In the genomic region with DNA sequence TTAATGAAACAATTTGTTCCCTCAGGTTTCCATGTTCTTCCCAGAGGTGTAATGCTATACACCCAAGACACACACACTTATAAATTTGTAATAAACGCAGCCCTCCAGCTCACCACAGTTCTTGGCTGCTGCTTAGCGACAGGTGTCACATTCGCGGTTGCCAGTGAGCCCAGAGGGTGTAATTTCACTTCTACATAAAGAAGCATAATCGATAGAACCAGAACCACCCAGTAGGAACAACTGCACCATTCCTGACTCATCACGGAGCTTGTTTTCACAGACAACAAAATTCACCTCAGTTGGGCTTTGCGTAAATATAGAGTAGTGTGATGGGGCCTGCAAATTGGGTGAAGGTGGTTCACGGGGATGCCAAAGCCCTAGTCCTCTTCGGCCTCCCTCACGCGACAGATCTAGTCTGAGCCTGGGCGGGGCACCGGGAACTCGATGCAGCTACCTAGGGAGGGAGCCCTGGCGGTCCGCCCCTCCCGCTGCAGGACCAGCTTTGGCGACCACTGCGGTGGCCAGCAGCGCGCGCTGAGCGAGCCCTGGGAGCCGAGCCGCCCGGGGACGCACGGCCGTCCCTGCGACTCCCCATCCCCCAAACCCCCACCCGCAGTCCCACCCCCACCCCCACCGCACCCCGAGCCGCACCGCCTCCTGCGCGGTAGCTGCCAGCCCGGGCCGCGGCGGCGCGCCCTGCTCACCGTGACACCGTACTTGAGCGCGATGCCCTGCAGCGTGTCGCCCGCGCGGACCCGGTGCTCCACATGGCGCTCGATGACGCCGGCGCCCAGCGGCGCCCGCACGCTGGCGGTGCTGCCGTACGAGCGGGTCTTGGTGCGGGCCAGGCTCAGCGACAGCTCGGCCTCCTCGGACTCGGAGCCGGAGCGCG, we compare ENCODE assay signal across 7 cellular contexts. TPM values are rescaled to one million over a fixed set of nuclear protein-coding genes. Genes with fewer than 3 reads are reported as not detected.
A peak's percentile ranks its signal among the peaks of the same experiment; 100 is the strongest.
DNase-seq lines count a peak whose midpoint lies in the region; ATAC-seq and TF ChIP-seq lines count a peak whose summit lies in the region.

No MANE protein-coding gene starts in this region.

- peak overlapping the region; percentile 38 for H3K9ac ChIP-seq in H9 (ENCODE audit: extremely low read depth, insufficient read length, low read length)
- H3K9ac ChIP-seq in mesendoderm (ENCODE audit: low read length) = peak overlapping the region; percentile 74

- CTCF ChIA-PET in activated CD4-positive, alpha-beta T cell treated with anti-CD3 and anti-CD28 coated beads, Interleukin-2, amount 10 ng/mL, durations not matched to agents 7 days and 5 days (lab: Charles Lee) = interaction anchor here (0.6 to 2.0 kb wide), 10 partner anchors 8 to 503 kb away, joined by 3 to 8 read pairs (median 4); a partner anchor contains a TSS

- H3K36me3 Mint-ChIP-seq in H9 (ENCODE audit: insufficient read depth in 1 of 3, low read depth in 3 of 3) = no peaks in the 10 kb centered on the region; a peak in 1 of 7 replicates
- peaks cover 19% of the 10 kb centered on the region for H3K36me3 Mint-ChIP-seq in activated CD4-positive, alpha-beta T cell treated with anti-CD3 and anti-CD28 coated beads, Interleukin-2, amount 10 ng/mL, durations not matched to agents 7 days and 5 days (ENCODE audit: low read depth)
- H3K36me3 Mint-ChIP-seq in stimulated activated memory B cell treated with anti-CD40 and anti-IgM and Interleukin-4, amounts not matched to agents 10 μg/mL and 1 μg/mL and 100 μg/mL, for 72 hours = peaks cover 11% of the 10 kb centered on the region

- no peaks in the 10 kb centered on the region for H3K9me3 ChIP-seq in H9 (ENCODE audit: control insufficient read depth, low read depth, low read length)

- no peak overlapping the region for H3K27ac Mint-ChIP-seq in H9
- peak overlapping the region; percentile 89 for H3K27ac Mint-ChIP-seq in activated CD4-positive, alpha-beta T cell treated with anti-CD3 and anti-CD28 coated beads, Interleukin-2, amount 10 ng/mL, durations not matched to agents 7 days and 5 days
- peak overlapping the region; percentile 80 for H3K27ac Mint-ChIP-seq in stimulated activated memory B cell treated with anti-CD40 and anti-IgM and Interleukin-4, amounts not matched to agents 10 μg/mL and 1 μg/mL and 100 μg/mL, for 72 hours

- H2BK120ac ChIP-seq in H9 (ENCODE audit: low read depth, low read length, poor library complexity, severe bottlenecking) = no peak overlapping the region
- H2BK120ac ChIP-seq in mesendoderm (ENCODE audit: low read depth, low read length) = no peak overlapping the region

- H3K4me1 Mint-ChIP-seq in H9 = peaks cover 11 to 17% of the 10 kb centered on the region in 2 experiments
- H3K4me1 Mint-ChIP-seq in activated CD4-positive, alpha-beta T cell treated with anti-CD3 and anti-CD28 coated beads, Interleukin-2, amount 10 ng/mL, durations not matched to agents 7 days and 5 days = peaks cover 59% of the 10 kb centered on the region
- H3K4me1 Mint-ChIP-seq in stimulated activated memory B cell treated with anti-CD40 and anti-IgM and Interleukin-4, amounts not matched to agents 10 μg/mL and 1 μg/mL and 100 μg/mL, for 72 hours = peaks cover 64% of the 10 kb centered on the region

- WGBS in H9 (ENCODE audit: extremely low coverage, insufficient read length, low lambda C conversion rate) = no CpG with 5 or more reads among the region's 74 CpGs
- no CpG with 5 or more reads among the region's 74 CpGs for WGBS in mesendoderm (ENCODE audit: extremely low coverage, insufficient coverage, low lambda C conversion rate)

- H2BK15ac ChIP-seq in H9 (ENCODE audit: low read depth, low read length) = no peak overlapping the region
- no peak overlapping the region for H2BK15ac ChIP-seq in mesendoderm (replicated peaks; ENCODE audit: low read depth)

- peak; percentile 75 for ATAC-seq in stimulated activated memory B cell treated with anti-CD40 and anti-IgM and Interleukin-4, amounts not matched to agents 10 μg/mL and 1 μg/mL and 100 μg/mL, for 72 hours

- peak overlapping the region; percentile 66 to 82 for H3K4me3 Mint-ChIP-seq in H9
- H3K4me3 Mint-ChIP-seq in activated CD4-positive, alpha-beta T cell treated with anti-CD3 and anti-CD28 coated beads, Interleukin-2, amount 10 ng/mL, durations not matched to agents 7 days and 5 days = peak overlapping the region; percentile 88
- H3K4me3 Mint-ChIP-seq in stimulated activated memory B cell treated with anti-CD40 and anti-IgM and Interleukin-4, amounts not matched to agents 10 μg/mL and 1 μg/mL and 100 μg/mL, for 72 hours = peak overlapping the region; percentile 78

- no peak overlapping the region for H2BK20ac ChIP-seq in H9 (ENCODE audit: low read depth, low read length, poor library complexity, severe bottlenecking)

- H4K5ac ChIP-seq in H9 (ENCODE audit: insufficient read length, low read depth, low read length) (no peak overlapping the region), mesendoderm (ENCODE audit: low read length) (no peak overlapping the region)

- POLR2A ChIA-PET in activated CD4-positive, alpha-beta T cell treated with anti-CD3 and anti-CD28 coated beads, Interleukin-2, amount 10 ng/mL, durations not matched to agents 7 days and 5 days (lab: Charles Lee) = interaction anchor here (1.0 kb wide), 1 partner anchor 20 kb away, joined by 4 read pairs; no protein-coding TSS in a partner anchor

- no peak overlapping the region for H3K56ac ChIP-seq in H9 (ENCODE audit: insufficient read length, low read depth, low read length)
- peak overlapping the region; percentile 90 for H3K56ac ChIP-seq in mesendoderm (ENCODE audit: low read length)

- H3K79me2 ChIP-seq in H9 (ENCODE audit: insufficient read depth, low read length) (0 out of 2 replicates have a peak, but pooled peaks cover 1% of the 10 kb centered on the region), mesendoderm (ENCODE audit: control insufficient read depth, insufficient read depth, low read length) (no peaks in the 10 kb centered on the region)

- H2BK12ac ChIP-seq in H9 (ENCODE audit: insufficient read length, low read depth, low read length) = no peak overlapping the region

- H3K4me3 ChIP-seq in GM12865 (ENCODE audit: low read depth, low read length) (peak overlapping the region; percentile 66), mesendoderm (ENCODE audit: low read length) (peak overlapping the region; percentile 46)

- H3K27me3 Mint-ChIP-seq in H9 (ENCODE audit: low read depth) = peaks cover 43% of the 10 kb centered on the region
- H3K27me3 Mint-ChIP-seq in activated CD4-positive, alpha-beta T cell treated with anti-CD3 and anti-CD28 coated beads, Interleukin-2, amount 10 ng/mL, durations not matched to agents 7 days and 5 days = no peaks in the 10 kb centered on the region
- no peaks in the 10 kb centered on the region for H3K27me3 Mint-ChIP-seq in stimulated activated memory B cell treated with anti-CD40 and anti-IgM and Interleukin-4, amounts not matched to agents 10 μg/mL and 1 μg/mL and 100 μg/mL, for 72 hours

- no peak overlapping the region for H3K23ac ChIP-seq in H9 (ENCODE audit: insufficient read length, low read depth, low read length)
- no peak overlapping the region for H3K23ac ChIP-seq in mesendoderm (ENCODE audit: low read length)

- no peak overlapping the region for H4K8ac ChIP-seq in H9 (replicated peaks; ENCODE audit: insufficient read length, low read depth, low read length)
- no peak overlapping the region for H4K8ac ChIP-seq in mesendoderm (ENCODE audit: low read depth, low read length)

- peak; percentile 77 for DNase-seq in GM12865 (ENCODE audit: low read depth)
- peak; percentile 60 for DNase-seq in H9
- DNase-seq in NCI-H1105 (lab: John Stamatoyannopoulos, UW) = peak; percentile 34
- peak; percentile 60 for DNase-seq in activated CD4-positive, alpha-beta T cell treated with anti-CD3 and anti-CD28 coated beads, Interleukin-2, amount 10 ng/mL, durations not matched to agents 7 days and 5 days
- DNase-seq in dermis blood vessel endothelial cell = peak; percentile 35
- peak; percentile 46 for DNase-seq in mesendoderm

- H3K18ac ChIP-seq in H9 (ENCODE audit: insufficient read length, low read depth, low read length) (peak overlapping the region; percentile 58), mesendoderm (ENCODE audit: low read length) (peak overlapping the region; percentile 54)

- peak overlapping the region; percentile 92 for H3K14ac ChIP-seq in H9 (ENCODE audit: insufficient read depth, low read length)

- H2BK5ac ChIP-seq in H9 (ENCODE audit: insufficient read length, low read length) (no peak overlapping the region), mesendoderm (ENCODE audit: low read length) (no peak overlapping the region)

- TF ChIP-seq CTCF in GM12865 (IDR thresholded peaks at IDR 0.05; ENCODE audit: insufficient read depth, low read depth, low read length, missing control alignments) (no peak), H9 (conservative IDR thresholded peaks at IDR 0.05) (no peak)

- H3T11ph ChIP-seq in H9 (ENCODE audit: low read length) = no peak overlapping the region

- H3K4ac ChIP-seq in H9 (ENCODE audit: low read depth, low read length) (no peak overlapping the region), mesendoderm (ENCODE audit: low read depth, low read length) (no peak overlapping the region)

- H3K27me3 ChIP-seq in H9 (ENCODE audit: insufficient read depth, low read length) = peaks cover 7% of the 10 kb centered on the region; the same call in 1 of the 2 replicates
- peaks cover 5% of the 10 kb centered on the region for H3K27me3 ChIP-seq in mesendoderm (ENCODE audit: insufficient read depth, low read length, poor library complexity)

- H3K4me2 ChIP-seq in H9 (ENCODE audit: insufficient read depth, insufficient read length, low read length) (peak overlapping the region; percentile 57), mesendoderm (ENCODE audit: low read length) (peak overlapping the region; percentile 75)

- no peak overlapping the region for H3K27ac ChIP-seq in H9 (ENCODE audit: insufficient read length, low read depth, low read length)
- H3K27ac ChIP-seq in mesendoderm (ENCODE audit: low read depth, low read length) = no peak overlapping the region

- H3K79me1 ChIP-seq in H9 (ENCODE audit: insufficient read depth, low read depth, low read length, poor library complexity, severe bottlenecking) = no peaks in the 10 kb centered on the region
- H3K79me1 ChIP-seq in mesendoderm (ENCODE audit: low read length) = no peaks in the 10 kb centered on the region

- H3K4me1 ChIP-seq in H9 (ENCODE audit: insufficient read depth, low read length) (no peaks in the 10 kb centered on the region), mesendoderm (ENCODE audit: control insufficient read depth, low read depth, low read length) (no peaks in the 10 kb centered on the region)

- H3K9me3 Mint-ChIP-seq in H9 = no peaks in the 10 kb centered on the region; a peak in 2 of 5 replicates
- H3K9me3 Mint-ChIP-seq in activated CD4-positive, alpha-beta T cell treated with anti-CD3 and anti-CD28 coated beads, Interleukin-2, amount 10 ng/mL, durations not matched to agents 7 days and 5 days = no peaks in the 10 kb centered on the region
- H3K9me3 Mint-ChIP-seq in stimulated activated memory B cell treated with anti-CD40 and anti-IgM and Interleukin-4, amounts not matched to agents 10 μg/mL and 1 μg/mL and 100 μg/mL, for 72 hours = no peaks in the 10 kb centered on the region

- H2AK5ac ChIP-seq in H9 (ENCODE audit: insufficient read length, low read length) (no peak overlapping the region), mesendoderm (ENCODE audit: low read length) (no peak overlapping the region)

- H4K20me1 ChIP-seq in H9 (ENCODE audit: control insufficient read depth, insufficient read depth, insufficient read length) = no peaks in the 10 kb centered on the region

- no peaks in the 10 kb centered on the region for H3K36me3 ChIP-seq in mesendoderm (ENCODE audit: control insufficient read depth, insufficient read depth, low read length)

- H4K91ac ChIP-seq in H9 (ENCODE audit: insufficient read length, low read depth, low read length) = no peak overlapping the region

- H3K23me2 ChIP-seq in H9 (ENCODE audit: insufficient read length, low read depth, low read length, poor library complexity, severe bottlenecking) = peaks cover 7% of the 10 kb centered on the region

- H2AFZ ChIP-seq in H9 (ENCODE audit: low read length) = no peak overlapping the region

RNA-seq across cellular contexts. Expression of a gene that starts 0.6 kb away (rescaled TPM):
- total RNA-seq in H9 (2021) = 3.9 and 4.1 TPM in 2 replicates
- 10 to 100 TPM; 18.2 to 23.6 TPM for total RNA-seq in activated CD4-positive, alpha-beta T cell treated with anti-CD3 and anti-CD28 coated beads, Interleukin-2, amount 10 ng/mL, durations not matched to agents 7 days and 5 days
- 24.2 and 33.4 TPM in 2 replicates for total RNA-seq in dermis blood vessel endothelial cell
- polyA plus RNA-seq in mesendoderm (2013, experiment 1 of 2) = 2.3 TPM
- 2.7 TPM for polyA plus RNA-seq in mesendoderm (2013, experiment 2 of 2)

RNA-seq across cellular contexts. Expression of a gene that starts 14.5 kb away (rescaled TPM):
- total RNA-seq in H9 (2021) (1.8 and 3.0 TPM in 2 replicates), dermis blood vessel endothelial cell (22.3 and 32.8 TPM in 2 replicates)
- 10 to 100 TPM; 10.9 to 12.8 TPM for total RNA-seq in activated CD4-positive, alpha-beta T cell treated with anti-CD3 and anti-CD28 coated beads, Interleukin-2, amount 10 ng/mL, durations not matched to agents 7 days and 5 days
- 1.2 TPM for polyA plus RNA-seq in mesendoderm (2013, experiment 1 of 2)
- 1.4 TPM for polyA plus RNA-seq in mesendoderm (2013, experiment 2 of 2)

RNA-seq across cellular contexts. Expression of a gene that starts 55.6 kb away (rescaled TPM):
- 22.7 and 24.0 TPM in 2 replicates for total RNA-seq in H9 (2021)
- total RNA-seq in activated CD4-positive, alpha-beta T cell treated with anti-CD3 and anti-CD28 coated beads, Interleukin-2, amount 10 ng/mL, durations not matched to agents 7 days and 5 days = not detected
- under 0.01 and 0.60 TPM in 2 replicates for total RNA-seq in dermis blood vessel endothelial cell
- 36.5 TPM for polyA plus RNA-seq in mesendoderm (2013, experiment 1 of 2)
- 36.7 TPM for polyA plus RNA-seq in mesendoderm (2013, experiment 2 of 2)

Comparison
In these comparisons a context has a peak if more than half of its experiments do, and no peak if none do; other contexts are left out.
1. H3K27ac Mint-ChIP-seq: peak in activated CD4-positive, alpha-beta T cell treated with anti-CD3 and anti-CD28 coated beads, Interleukin-2, amount 10 ng/mL, durations not matched to agents 7 days and 5 days (single experiment) and stimulated activated memory B cell treated with anti-CD40 and anti-IgM and Interleukin-4, amounts not matched to agents 10 μg/mL and 1 μg/mL and 100 μg/mL, for 72 hours (single experiment); none in H9 (0 of 3).
2. RNA of a gene that starts 55.6 kb away (total RNA-seq): 22.7 to 24.0 TPM in H9; not detected in activated CD4-positive, alpha-beta T cell treated with anti-CD3 and anti-CD28 coated beads, Interleukin-2, amount 10 ng/mL, durations not matched to agents 7 days and 5 days and under 0.01 to 0.60 TPM in dermis blood vessel endothelial cell; every median in the first group is over 10 times any median in the second.
3. Peak in every context shown above with its lines, with median percentiles within 50 percentile points of each other: DNase-seq and H3K4me3 Mint-ChIP-seq.